In the genomic region with DNA sequence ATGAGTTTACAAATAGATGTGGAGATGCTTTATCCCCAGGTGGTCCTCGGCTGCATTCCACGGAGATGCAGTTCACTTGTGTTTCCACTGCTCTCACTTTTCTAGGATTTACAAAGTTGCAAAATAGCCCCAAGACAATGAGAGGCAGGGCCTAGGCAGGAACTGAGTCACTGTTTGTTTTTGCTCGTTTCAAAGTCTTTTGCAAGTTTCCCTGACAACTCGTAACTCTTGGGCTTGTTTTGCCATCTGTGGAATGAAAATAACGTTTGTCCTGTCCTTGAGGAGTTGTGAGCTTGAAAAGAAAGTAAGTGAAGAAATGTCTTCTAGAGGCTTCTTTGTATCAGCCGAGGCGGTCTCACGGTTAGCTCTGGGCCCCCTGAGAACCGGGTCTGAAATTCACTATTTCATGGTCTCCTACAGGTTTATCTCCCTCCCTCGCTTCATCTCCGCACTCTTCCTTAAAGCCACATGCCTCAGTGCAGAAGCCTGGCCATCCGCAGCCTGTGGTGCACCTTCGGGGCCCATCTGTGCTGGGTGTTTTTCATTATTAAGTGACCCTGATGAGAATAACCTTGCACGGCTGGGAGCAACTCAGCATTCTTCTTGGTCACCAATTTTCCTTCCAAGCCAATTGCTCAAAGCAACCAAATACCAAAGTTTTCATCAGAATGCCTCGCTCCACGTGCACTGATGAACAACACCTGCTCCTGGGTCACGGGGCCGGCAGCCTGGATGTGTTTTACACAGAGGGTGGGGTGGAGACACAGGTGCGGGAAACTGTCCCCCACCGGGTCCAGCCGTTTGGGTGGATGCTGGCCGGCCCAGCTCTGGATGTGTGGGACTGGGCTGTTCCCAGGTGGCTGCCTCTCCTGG, we compare ENCODE assay signal across 1 cellular context.
TF ChIP-seq lines count a peak whose summit lies in the region.
"Not testable (repeated sequence)": the region's sequence is repeated elsewhere in the genome, so short reads cannot be mapped to it uniquely, and the experiment has no call there.

No MANE protein-coding gene starts in this region.

TF ChIP-seq in HepG2, 621 proteins besides CTCF, POLR2A, EP300 and RAD21 (continued from another document and continues in another):
- TF ChIP-seq, protein P1, sequence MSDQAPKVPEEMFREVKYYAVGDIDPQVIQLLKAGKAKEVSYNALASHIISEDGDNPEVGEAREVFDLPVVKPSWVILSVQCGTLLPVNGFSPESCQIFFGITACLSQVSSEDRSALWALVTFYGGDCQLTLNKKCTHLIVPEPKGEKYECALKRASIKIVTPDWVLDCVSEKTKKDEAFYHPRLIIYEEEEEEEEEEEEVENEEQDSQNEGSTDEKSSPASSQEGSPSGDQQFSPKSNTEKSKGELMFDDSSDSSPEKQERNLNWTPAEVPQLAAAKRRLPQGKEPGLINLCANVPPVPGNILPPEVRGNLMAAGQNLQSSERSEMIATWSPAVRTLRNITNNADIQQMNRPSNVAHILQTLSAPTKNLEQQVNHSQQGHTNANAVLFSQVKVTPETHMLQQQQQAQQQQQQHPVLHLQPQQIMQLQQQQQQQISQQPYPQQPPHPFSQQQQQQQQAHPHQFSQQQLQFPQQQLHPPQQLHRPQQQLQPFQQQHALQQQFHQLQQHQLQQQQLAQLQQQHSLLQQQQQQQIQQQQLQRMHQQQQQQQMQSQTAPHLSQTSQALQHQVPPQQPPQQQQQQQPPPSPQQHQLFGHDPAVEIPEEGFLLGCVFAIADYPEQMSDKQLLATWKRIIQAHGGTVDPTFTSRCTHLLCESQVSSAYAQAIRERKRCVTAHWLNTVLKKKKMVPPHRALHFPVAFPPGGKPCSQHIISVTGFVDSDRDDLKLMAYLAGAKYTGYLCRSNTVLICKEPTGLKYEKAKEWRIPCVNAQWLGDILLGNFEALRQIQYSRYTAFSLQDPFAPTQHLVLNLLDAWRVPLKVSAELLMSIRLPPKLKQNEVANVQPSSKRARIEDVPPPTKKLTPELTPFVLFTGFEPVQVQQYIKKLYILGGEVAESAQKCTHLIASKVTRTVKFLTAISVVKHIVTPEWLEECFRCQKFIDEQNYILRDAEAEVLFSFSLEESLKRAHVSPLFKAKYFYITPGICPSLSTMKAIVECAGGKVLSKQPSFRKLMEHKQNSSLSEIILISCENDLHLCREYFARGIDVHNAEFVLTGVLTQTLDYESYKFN (CRISPR knock-in tag; conservative IDR thresholded peaks at IDR 0.05): peak; percentile 86
- TF ChIP-seq ZFX (CRISPR knock-in tag; IDR thresholded peaks at IDR 0.05; ENCODE audit: low read depth) (peak; percentile 37; the same call in 1 of the 2 replicates), KAT8 (CRISPR knock-in tag; IDR thresholded peaks at IDR 0.05) (peak; percentile 62), ZNF205 (CRISPR knock-in tag; IDR thresholded peaks at IDR 0.05) (peak; percentile 76; the same call in 1 of the 2 replicates), DMAP1 (CRISPR knock-in tag; IDR thresholded peaks at IDR 0.05) (0 out of 2 replicates have a peak, but pooled peaks have one; percentile 22), RFX1 (IDR thresholded peaks at IDR 0.05) (peak; percentile 18; the same call in 1 of the 2 replicates), GATA4 (IDR thresholded peaks at IDR 0.05; ENCODE audit: borderline replicate concordance, low read depth) (0 out of 2 replicates have a peak, but pooled peaks have one; percentile 24), GABPA (CRISPR knock-in tag; IDR thresholded peaks at IDR 0.05; ENCODE audit: low read depth) (0 out of 2 replicates have a peak, but pooled peaks have one; percentile 30), ELF3 (CRISPR knock-in tag; IDR thresholded peaks at IDR 0.05) (peak; percentile 76), MED1 (CRISPR knock-in tag; IDR thresholded peaks at IDR 0.05) (peak; percentile 68), SMAD3 (CRISPR knock-in tag; IDR thresholded peaks at IDR 0.05) (peak; percentile 89), FOXO1 (CRISPR knock-in tag; IDR thresholded peaks at IDR 0.05) (peak; percentile 86; the same call in 1 of the 2 replicates), ZBTB38 (CRISPR knock-in tag; IDR thresholded peaks at IDR 0.05) (0 out of 2 replicates have a peak, but pooled peaks have one; percentile 30), ISL2 (CRISPR knock-in tag; IDR thresholded peaks at IDR 0.05) (peak; percentile 34; the same call in 1 of the 2 replicates), RARA (CRISPR knock-in tag; IDR thresholded peaks at IDR 0.05) (peak; percentile 75), HDAC1 (CRISPR knock-in tag; IDR thresholded peaks at IDR 0.05) (peak; percentile 82), DNMT3B (CRISPR knock-in tag; conservative IDR thresholded peaks at IDR 0.05) (0 out of 2 replicates have a peak, but pooled peaks have one; percentile 34), RFXAP (CRISPR knock-in tag; IDR thresholded peaks at IDR 0.05; ENCODE audit: borderline replicate concordance) (peak; percentile 63), ETV5 (CRISPR knock-in tag; IDR thresholded peaks at IDR 0.05; ENCODE audit: borderline replicate concordance) (peak; percentile 98)
- TF ChIP-seq, protein P2, sequence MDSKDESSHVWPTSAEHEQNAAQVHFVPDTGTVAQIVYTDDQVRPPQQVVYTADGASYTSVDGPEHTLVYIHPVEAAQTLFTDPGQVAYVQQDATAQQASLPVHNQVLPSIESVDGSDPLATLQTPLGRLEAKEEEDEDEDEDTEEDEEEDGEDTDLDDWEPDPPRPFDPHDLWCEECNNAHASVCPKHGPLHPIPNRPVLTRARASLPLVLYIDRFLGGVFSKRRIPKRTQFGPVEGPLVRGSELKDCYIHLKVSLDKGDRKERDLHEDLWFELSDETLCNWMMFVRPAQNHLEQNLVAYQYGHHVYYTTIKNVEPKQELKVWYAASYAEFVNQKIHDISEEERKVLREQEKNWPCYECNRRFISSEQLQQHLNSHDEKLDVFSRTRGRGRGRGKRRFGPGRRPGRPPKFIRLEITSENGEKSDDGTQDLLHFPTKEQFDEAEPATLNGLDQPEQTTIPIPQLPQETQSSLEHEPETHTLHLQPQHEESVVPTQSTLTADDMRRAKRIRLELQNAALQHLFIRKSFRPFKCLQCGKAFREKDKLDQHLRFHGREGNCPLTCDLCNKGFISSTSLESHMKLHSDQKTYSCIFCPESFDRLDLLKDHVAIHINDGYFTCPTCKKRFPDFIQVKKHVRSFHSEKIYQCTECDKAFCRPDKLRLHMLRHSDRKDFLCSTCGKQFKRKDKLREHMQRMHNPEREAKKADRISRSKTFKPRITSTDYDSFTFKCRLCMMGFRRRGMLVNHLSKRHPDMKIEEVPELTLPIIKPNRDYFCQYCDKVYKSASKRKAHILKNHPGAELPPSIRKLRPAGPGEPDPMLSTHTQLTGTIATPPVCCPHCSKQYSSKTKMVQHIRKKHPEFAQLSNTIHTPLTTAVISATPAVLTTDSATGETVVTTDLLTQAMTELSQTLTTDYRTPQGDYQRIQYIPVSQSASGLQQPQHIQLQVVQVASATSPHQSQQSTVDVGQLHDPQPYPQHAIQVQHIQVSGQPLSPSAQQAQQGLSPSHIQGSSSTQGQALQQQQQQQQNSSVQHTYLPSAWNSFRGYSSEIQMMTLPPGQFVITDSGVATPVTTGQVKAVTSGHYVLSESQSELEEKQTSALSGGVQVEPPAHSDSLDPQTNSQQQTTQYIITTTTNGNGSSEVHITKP (CRISPR knock-in tag; IDR thresholded peaks at IDR 0.05; ENCODE audit: low read depth): 0 out of 2 replicates have a peak, but pooled peaks have one; percentile 36
- TF ChIP-seq, protein P3, sequence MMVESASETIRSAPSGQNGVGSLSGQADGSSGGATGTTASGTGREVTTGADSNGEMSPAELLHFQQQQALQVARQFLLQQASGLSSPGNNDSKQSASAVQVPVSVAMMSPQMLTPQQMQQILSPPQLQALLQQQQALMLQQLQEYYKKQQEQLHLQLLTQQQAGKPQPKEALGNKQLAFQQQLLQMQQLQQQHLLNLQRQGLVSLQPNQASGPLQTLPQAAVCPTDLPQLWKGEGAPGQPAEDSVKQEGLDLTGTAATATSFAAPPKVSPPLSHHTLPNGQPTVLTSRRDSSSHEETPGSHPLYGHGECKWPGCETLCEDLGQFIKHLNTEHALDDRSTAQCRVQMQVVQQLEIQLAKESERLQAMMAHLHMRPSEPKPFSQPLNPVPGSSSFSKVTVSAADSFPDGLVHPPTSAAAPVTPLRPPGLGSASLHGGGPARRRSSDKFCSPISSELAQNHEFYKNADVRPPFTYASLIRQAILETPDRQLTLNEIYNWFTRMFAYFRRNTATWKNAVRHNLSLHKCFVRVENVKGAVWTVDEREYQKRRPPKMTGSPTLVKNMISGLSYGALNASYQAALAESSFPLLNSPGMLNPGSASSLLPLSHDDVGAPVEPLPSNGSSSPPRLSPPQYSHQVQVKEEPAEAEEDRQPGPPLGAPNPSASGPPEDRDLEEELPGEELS (CRISPR knock-in tag; IDR thresholded peaks at IDR 0.05): peak; percentile 87
- TF ChIP-seq, protein P4, sequence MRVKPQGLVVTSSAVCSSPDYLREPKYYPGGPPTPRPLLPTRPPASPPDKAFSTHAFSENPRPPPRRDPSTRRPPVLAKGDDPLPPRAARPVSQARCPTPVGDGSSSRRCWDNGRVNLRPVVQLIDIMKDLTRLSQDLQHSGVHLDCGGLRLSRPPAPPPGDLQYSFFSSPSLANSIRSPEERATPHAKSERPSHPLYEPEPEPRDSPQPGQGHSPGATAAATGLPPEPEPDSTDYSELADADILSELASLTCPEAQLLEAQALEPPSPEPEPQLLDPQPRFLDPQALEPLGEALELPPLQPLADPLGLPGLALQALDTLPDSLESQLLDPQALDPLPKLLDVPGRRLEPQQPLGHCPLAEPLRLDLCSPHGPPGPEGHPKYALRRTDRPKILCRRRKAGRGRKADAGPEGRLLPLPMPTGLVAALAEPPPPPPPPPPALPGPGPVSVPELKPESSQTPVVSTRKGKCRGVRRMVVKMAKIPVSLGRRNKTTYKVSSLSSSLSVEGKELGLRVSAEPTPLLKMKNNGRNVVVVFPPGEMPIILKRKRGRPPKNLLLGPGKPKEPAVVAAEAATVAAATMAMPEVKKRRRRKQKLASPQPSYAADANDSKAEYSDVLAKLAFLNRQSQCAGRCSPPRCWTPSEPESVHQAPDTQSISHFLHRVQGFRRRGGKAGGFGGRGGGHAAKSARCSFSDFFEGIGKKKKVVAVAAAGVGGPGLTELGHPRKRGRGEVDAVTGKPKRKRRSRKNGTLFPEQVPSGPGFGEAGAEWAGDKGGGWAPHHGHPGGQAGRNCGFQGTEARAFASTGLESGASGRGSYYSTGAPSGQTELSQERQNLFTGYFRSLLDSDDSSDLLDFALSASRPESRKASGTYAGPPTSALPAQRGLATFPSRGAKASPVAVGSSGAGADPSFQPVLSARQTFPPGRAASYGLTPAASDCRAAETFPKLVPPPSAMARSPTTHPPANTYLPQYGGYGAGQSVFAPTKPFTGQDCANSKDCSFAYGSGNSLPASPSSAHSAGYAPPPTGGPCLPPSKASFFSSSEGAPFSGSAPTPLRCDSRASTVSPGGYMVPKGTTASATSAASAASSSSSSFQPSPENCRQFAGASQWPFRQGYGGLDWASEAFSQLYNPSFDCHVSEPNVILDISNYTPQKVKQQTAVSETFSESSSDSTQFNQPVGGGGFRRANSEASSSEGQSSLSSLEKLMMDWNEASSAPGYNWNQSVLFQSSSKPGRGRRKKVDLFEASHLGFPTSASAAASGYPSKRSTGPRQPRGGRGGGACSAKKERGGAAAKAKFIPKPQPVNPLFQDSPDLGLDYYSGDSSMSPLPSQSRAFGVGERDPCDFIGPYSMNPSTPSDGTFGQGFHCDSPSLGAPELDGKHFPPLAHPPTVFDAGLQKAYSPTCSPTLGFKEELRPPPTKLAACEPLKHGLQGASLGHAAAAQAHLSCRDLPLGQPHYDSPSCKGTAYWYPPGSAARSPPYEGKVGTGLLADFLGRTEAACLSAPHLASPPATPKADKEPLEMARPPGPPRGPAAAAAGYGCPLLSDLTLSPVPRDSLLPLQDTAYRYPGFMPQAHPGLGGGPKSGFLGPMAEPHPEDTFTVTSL (CRISPR knock-in tag; IDR thresholded peaks at IDR 0.05; ENCODE audit: borderline replicate concordance): peak; percentile 93; the same call in 1 of the 2 replicates
- TF ChIP-seq GABPA (IDR thresholded peaks at IDR 0.05; ENCODE audit: low read depth, low read length): not testable (repeated sequence)
- TF ChIP-seq, protein P5, sequence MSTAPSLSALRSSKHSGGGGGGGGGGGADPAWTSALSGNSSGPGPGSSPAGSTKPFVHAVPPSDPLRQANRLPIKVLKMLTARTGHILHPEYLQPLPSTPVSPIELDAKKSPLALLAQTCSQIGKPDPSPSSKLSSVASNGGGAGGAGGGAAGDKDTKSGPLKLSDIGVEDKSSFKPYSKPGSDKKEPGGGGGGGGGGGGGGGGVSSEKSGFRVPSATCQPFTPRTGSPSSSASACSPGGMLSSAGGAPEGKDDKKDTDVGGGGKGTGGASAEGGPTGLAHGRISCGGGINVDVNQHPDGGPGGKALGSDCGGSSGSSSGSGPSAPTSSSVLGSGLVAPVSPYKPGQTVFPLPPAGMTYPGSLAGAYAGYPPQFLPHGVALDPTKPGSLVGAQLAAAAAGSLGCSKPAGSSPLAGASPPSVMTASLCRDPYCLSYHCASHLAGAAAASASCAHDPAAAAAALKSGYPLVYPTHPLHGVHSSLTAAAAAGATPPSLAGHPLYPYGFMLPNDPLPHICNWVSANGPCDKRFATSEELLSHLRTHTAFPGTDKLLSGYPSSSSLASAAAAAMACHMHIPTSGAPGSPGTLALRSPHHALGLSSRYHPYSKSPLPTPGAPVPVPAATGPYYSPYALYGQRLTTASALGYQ (CRISPR knock-in tag; IDR thresholded peaks at IDR 0.05): peak; percentile 36; the same call in 1 of the 2 replicates
- TF ChIP-seq, protein P6, sequence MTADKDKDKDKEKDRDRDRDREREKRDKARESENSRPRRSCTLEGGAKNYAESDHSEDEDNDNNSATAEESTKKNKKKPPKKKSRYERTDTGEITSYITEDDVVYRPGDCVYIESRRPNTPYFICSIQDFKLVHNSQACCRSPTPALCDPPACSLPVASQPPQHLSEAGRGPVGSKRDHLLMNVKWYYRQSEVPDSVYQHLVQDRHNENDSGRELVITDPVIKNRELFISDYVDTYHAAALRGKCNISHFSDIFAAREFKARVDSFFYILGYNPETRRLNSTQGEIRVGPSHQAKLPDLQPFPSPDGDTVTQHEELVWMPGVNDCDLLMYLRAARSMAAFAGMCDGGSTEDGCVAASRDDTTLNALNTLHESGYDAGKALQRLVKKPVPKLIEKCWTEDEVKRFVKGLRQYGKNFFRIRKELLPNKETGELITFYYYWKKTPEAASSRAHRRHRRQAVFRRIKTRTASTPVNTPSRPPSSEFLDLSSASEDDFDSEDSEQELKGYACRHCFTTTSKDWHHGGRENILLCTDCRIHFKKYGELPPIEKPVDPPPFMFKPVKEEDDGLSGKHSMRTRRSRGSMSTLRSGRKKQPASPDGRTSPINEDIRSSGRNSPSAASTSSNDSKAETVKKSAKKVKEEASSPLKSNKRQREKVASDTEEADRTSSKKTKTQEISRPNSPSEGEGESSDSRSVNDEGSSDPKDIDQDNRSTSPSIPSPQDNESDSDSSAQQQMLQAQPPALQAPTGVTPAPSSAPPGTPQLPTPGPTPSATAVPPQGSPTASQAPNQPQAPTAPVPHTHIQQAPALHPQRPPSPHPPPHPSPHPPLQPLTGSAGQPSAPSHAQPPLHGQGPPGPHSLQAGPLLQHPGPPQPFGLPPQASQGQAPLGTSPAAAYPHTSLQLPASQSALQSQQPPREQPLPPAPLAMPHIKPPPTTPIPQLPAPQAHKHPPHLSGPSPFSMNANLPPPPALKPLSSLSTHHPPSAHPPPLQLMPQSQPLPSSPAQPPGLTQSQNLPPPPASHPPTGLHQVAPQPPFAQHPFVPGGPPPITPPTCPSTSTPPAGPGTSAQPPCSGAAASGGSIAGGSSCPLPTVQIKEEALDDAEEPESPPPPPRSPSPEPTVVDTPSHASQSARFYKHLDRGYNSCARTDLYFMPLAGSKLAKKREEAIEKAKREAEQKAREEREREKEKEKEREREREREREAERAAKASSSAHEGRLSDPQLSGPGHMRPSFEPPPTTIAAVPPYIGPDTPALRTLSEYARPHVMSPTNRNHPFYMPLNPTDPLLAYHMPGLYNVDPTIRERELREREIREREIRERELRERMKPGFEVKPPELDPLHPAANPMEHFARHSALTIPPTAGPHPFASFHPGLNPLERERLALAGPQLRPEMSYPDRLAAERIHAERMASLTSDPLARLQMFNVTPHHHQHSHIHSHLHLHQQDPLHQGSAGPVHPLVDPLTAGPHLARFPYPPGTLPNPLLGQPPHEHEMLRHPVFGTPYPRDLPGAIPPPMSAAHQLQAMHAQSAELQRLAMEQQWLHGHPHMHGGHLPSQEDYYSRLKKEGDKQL (CRISPR knock-in tag; IDR thresholded peaks at IDR 0.05; ENCODE audit: low read depth): peak; percentile 53; the same call in 1 of the 2 replicates
